ENCODE assay signal across 8 cellular contexts in genomic region chr7:12637819-12638592, GRCh38. TPM values are rescaled to one million over a fixed set of nuclear protein-coding genes. Genes with fewer than 3 reads are reported as not detected.
DNase-seq lines count a peak whose midpoint lies in the region; ATAC-seq and TF ChIP-seq lines count a peak whose summit lies in the region.

No MANE protein-coding gene starts in this region.

- H3K36me3 Mint-ChIP-seq in GM23338 (ENCODE audit: low read depth), result no peaks in the 10 kb centered on the region
- H3K36me3 Mint-ChIP-seq in effector memory CD8-positive, alpha-beta T cell (ENCODE audit: insufficient read depth), result peaks cover 5% of the 10 kb centered on the region

- no peak; a peak in 1 of 4 replicates for TF ChIP-seq CTCF in GM23338 (conservative IDR thresholded peaks at IDR 0.05; ENCODE audit: low read depth in 2 of 2)
- no peak for TF ChIP-seq CTCF in Peyer's patch (IDR thresholded peaks at IDR 0.05)

- no peaks in the 10 kb centered on the region for H3K9me3 ChIP-seq in Peyer's patch

- no peak overlapping the region for H3K4me3 ChIP-seq in GM23338
- no peak overlapping the region for H3K4me3 ChIP-seq in Peyer's patch

- H3K79me2 ChIP-seq in GM23338 (replicated peaks; ENCODE audit: insufficient read depth), result no peaks in the 10 kb centered on the region

- no peak overlapping the region for H3K27ac Mint-ChIP-seq in GM23338
- peak overlapping the region; percentile 52 to 89 for H3K27ac Mint-ChIP-seq in effector memory CD8-positive, alpha-beta T cell

- peak overlapping the region; percentile 61; the same call in 1 of the 2 replicates for H2AFZ ChIP-seq in GM23338

- H3K4me3 Mint-ChIP-seq in GM23338, result no peak overlapping the region
- peak overlapping the region; percentile 61 for H3K4me3 Mint-ChIP-seq in effector memory CD8-positive, alpha-beta T cell

- peaks cover 2% of the 10 kb centered on the region for H3K27me3 Mint-ChIP-seq in GM23338 (ENCODE audit: insufficient read depth, low read depth, poor library complexity)
- no peaks in the 10 kb centered on the region for H3K27me3 Mint-ChIP-seq in effector memory CD8-positive, alpha-beta T cell

- H3K4me1 ChIP-seq in GM23338 (ENCODE audit: insufficient read depth) (no peaks in the 10 kb centered on the region), Peyer's patch (no peaks in the 10 kb centered on the region)

- H3K27ac ChIP-seq in GM23338 (ENCODE audit: low read depth) (no peak overlapping the region), Peyer's patch (no peak overlapping the region)

- no peaks in the 10 kb centered on the region for H4K20me1 ChIP-seq in GM23338 (replicated peaks; ENCODE audit: insufficient read depth)

- no peaks in the 10 kb centered on the region for H3K27me3 ChIP-seq in GM23338 (ENCODE audit: insufficient read depth)
- H3K27me3 ChIP-seq in Peyer's patch, result no peaks in the 10 kb centered on the region

- ATAC-seq in GM18508 (IDR thresholded peaks at IDR 0.05; ENCODE audit: insufficient read depth, unreplicated experiment) (peak; percentile 34), GM23338 (no peak), HG03095 (IDR thresholded peaks at IDR 0.05; ENCODE audit: unreplicated experiment) (no peak)
- peak; percentile 52 for ATAC-seq in effector memory CD8-positive, alpha-beta T cell (replicated peaks)

- DNase-seq in GM23338 (ENCODE audit: low spot score) (no peak), NCI-H2227 (lab: John Stamatoyannopoulos, UW; ENCODE audit: unreplicated experiment) (peak; percentile 16), Peyer's patch (no peak), NCI-H1048 (lab: John Stamatoyannopoulos, UW) (no peak), HuH-7 (ENCODE audit: low spot score) (no peak)
- no peak for DNase-seq in effector memory CD8-positive, alpha-beta T cell

- no peaks in the 10 kb centered on the region for H3K9me3 Mint-ChIP-seq in GM23338
- no peaks in the 10 kb centered on the region for H3K9me3 Mint-ChIP-seq in effector memory CD8-positive, alpha-beta T cell

- H3K9me2 ChIP-seq in GM23338 (ENCODE audit: insufficient read depth), result no peaks in the 10 kb centered on the region

- no peak overlapping the region for H3K4me2 ChIP-seq in GM23338

- peaks cover 4% of the 10 kb centered on the region; the same call in 2 of the 3 replicates for H3K4me1 Mint-ChIP-seq in GM23338
- H3K4me1 Mint-ChIP-seq in effector memory CD8-positive, alpha-beta T cell (ENCODE audit: low read depth in 2 of 2), result peaks cover 10 to 23% of the 10 kb centered on the region in 2 donors

- H3K36me3 ChIP-seq in GM23338 (ENCODE audit: insufficient read depth), result no peaks in the 10 kb centered on the region
- H3K36me3 ChIP-seq in Peyer's patch, result peaks cover 0 to 45% (median 0%) of the 10 kb centered on the region in 3 donors

- no peak for TF ChIP-seq POLR2A in Peyer's patch (IDR thresholded peaks at IDR 0.05)

- H3F3A ChIP-seq in GM23338 (replicated peaks; ENCODE audit: low read depth), result no peaks in the 10 kb centered on the region

TF ChIP-seq in GM23338, 12 proteins besides CTCF, POLR2A, EP300 and RAD21:
- TF ChIP-seq ZNF114 (CRISPR knock-in tag; IDR thresholded peaks at IDR 0.05), result no peak
- no peak for TF ChIP-seq ETS1 (IDR thresholded peaks at IDR 0.05)

RNA-seq across cellular contexts. Expression of gene ARL4A, which starts 49.4 kb away (rescaled TPM):
- total RNA-seq in GM23338 (2014; rRNA removed; shearing (Covaris generic)), result 48.9 and 49.2 TPM in 2 replicates
- polyA plus RNA-seq in GM23338 (2016; fragmentation: Nextera tagmentation; extraction: Ambion mirVana), result 76.1 and 82.5 TPM in 2 replicates
- total RNA-seq in Peyer's patch, result 100 to 1,000 TPM in 2 of 4 donors, 10 to 100 TPM in 2; 35.5 to 112 (median 85.6) TPM

Comparison
In these comparisons a context has a peak if more than half of its experiments do, and no peak if none do; other contexts are left out.
1. ATAC-seq: peak in GM18508 (single experiment) and effector memory CD8-positive, alpha-beta T cell (single experiment); none in GM23338 (single experiment) and HG03095 (single experiment).